In the genomic region with DNA sequence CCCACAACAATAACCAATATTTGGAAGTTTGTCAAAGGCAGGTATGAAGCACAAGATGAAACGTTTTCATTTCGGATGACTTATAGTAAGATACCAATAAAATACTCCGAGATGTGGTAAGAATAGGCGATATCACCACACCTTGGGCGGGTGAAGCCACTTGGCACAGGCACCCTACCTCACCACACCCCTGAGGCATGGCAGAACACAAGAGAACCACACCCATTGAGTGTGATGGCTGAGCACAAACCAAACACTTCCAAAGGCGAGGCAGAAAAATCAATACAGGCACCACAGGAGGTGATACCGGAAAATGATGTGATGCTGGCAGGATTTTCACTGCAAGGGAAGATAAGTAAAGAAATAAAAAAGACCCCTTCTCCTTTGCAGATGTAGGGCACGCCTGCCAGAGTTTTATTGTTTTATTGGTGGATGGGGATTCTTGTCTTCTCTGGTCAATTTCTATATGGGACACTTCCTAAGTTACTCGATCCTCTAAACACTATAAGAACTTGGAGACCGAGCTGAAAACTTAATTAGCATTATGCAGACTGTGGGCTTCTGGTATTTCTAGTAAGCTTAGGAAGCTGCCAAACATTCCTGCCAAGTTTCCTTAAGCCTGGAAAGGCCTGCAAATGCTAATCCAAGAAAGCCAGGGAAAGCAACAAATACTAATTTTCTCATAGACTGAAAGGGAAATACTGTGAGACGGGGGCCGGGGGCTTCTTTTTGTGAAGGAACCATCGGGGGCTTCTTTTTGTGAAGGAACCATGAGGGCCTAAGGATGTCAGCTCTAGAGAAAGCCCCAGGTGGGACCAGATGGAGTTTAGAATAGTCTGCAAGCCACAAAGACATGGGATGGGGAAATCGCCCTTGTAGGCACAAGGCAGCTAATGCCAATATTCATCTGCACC, we compare ENCODE assay signal across 12 cellular contexts.
DNase-seq lines count a peak whose midpoint lies in the region; ATAC-seq, FAIRE-seq and TF ChIP-seq lines count a peak whose summit lies in the region.
"Had no signal": no experiment of that assay in that cellular context is flagged by ENCODE, and none has a peak within 500 bp of the region (broad histone marks: within the 10 kb centered on the region; RNA-seq: fewer than 3 reads in every experiment).

No MANE protein-coding gene starts in this region.

- ATAC-seq in HG03520 (IDR thresholded peaks at IDR 0.05; ENCODE audit: unreplicated experiment), result no peak
- ATAC-seq: gastrocnemius medialis had no signal

- H2AFZ ChIP-seq in astrocyte (ENCODE audit: low read depth, low read length), result no peak overlapping the region
- H2AFZ ChIP-seq in keratinocyte (ENCODE audit: control insufficient read depth, low read length), result peak overlapping the region; percentile 70

- no peak overlapping the region for H3K27ac Mint-ChIP-seq in astrocyte (ENCODE audit: unreplicated experiment)
- no peak overlapping the region for H3K27ac Mint-ChIP-seq in CD4-positive, alpha-beta memory T cell

- H3K79me2 ChIP-seq in astrocyte (ENCODE audit: insufficient read depth, low read length), result no peaks in the 10 kb centered on the region
- no peaks in the 10 kb centered on the region for H3K79me2 ChIP-seq in keratinocyte (ENCODE audit: control insufficient read depth, insufficient read depth, low read length)

- no peaks in the 10 kb centered on the region for H3K9me1 ChIP-seq in keratinocyte (ENCODE audit: control insufficient read depth, extremely low read depth, insufficient read depth, low read length)

- H3K4me3 Mint-ChIP-seq in astrocyte (ENCODE audit: unreplicated experiment), result no peak overlapping the region
- H3K4me3 Mint-ChIP-seq in CD4-positive, alpha-beta memory T cell, result no peak overlapping the region

- no peaks in the 10 kb centered on the region for H3K9me3 Mint-ChIP-seq in astrocyte (ENCODE audit: unreplicated experiment)
- H3K9me3 Mint-ChIP-seq in CD4-positive, alpha-beta memory T cell, result no peaks in the 10 kb centered on the region

- no peaks in the 10 kb centered on the region for H3K4me1 ChIP-seq in astrocyte (ENCODE audit: insufficient read depth, low read length)
- peaks cover 29% of the 10 kb centered on the region for H3K4me1 ChIP-seq in keratinocyte (ENCODE audit: control insufficient read depth, extremely low read depth, insufficient read depth, low read length)
- no peaks in the 10 kb centered on the region for H3K4me1 ChIP-seq in CD4-positive, alpha-beta memory T cell (ENCODE audit: insufficient read depth, low read length)
- H3K4me1 ChIP-seq: gastrocnemius medialis had no signal

- dilution Hi-C loops in keratinocyte (cut with MboI; ENCODE audit: extremely low pct_ligation_motif_present, low sequenced_read_pairs), result no loop called here

- FAIRE-seq in astrocyte (lab: Jason Lieb, UNC) (no peak), keratinocyte (lab: Jason Lieb, UNC) (peak; percentile 55)

- H3K27ac ChIP-seq in AG04450 (ENCODE audit: low read depth, low read length) (no peak overlapping the region), astrocyte (ENCODE audit: low read depth, low read length) (no peak overlapping the region), keratinocyte (ENCODE audit: control insufficient read depth, insufficient read depth, low read length) (peak overlapping the region; percentile 26)
- H3K27ac ChIP-seq in CD4-positive, alpha-beta memory T cell (ENCODE audit: low read depth, low read length), result no peak overlapping the region
- H3K27ac ChIP-seq: gastrocnemius medialis had no signal

- POLR2A ChIA-PET in AG04450 (lab: Yijun Ruan, JAX), result no interaction called here
- POLR2A ChIA-PET in CD4-positive, alpha-beta memory T cell (lab: Charles Lee; ENCODE audit: partially characterized antibody), result no interaction called here

- H3K27me3 Mint-ChIP-seq in astrocyte (ENCODE audit: low read depth, unreplicated experiment), result no peaks in the 10 kb centered on the region
- peaks cover 1 to 3% of the 10 kb centered on the region in 2 donors for H3K27me3 Mint-ChIP-seq in CD4-positive, alpha-beta memory T cell

- no peaks in the 10 kb centered on the region for H3K36me3 Mint-ChIP-seq in astrocyte (ENCODE audit: low read depth, unreplicated experiment)
- H3K36me3 Mint-ChIP-seq in CD4-positive, alpha-beta memory T cell, result no peaks in the 10 kb centered on the region

- H4K20me1 ChIP-seq in astrocyte (ENCODE audit: insufficient read depth, low read length) (no peaks in the 10 kb centered on the region), keratinocyte (ENCODE audit: control insufficient read depth, extremely low read depth, insufficient read depth, low read length) (no peaks in the 10 kb centered on the region)

- H3K4me3 ChIP-seq in AG04450 (ENCODE audit: low read depth, low read length), result no peak overlapping the region
- H3K4me3 ChIP-seq in astrocyte (ENCODE audit: insufficient read depth, low read depth, low read length), result no peak overlapping the region
- no peak overlapping the region for H3K4me3 ChIP-seq in keratinocyte (ENCODE audit: control insufficient read depth in 2 of 3, extremely low read depth in 1 of 3, insufficient read depth in 2 of 3, low read depth in 1 of 3, low read length in 3 of 3)
- no peak overlapping the region for H3K4me3 ChIP-seq in CD4-positive, alpha-beta memory T cell (ENCODE audit: low read length in 2 of 2)
- H3K4me3 ChIP-seq: gastrocnemius medialis had no signal

- peak; percentile 24 for DNase-seq in AG04450 (ENCODE audit: low read depth, low spot score)
- DNase-seq in G401 (ENCODE audit: low spot score), result peak; percentile 76
- peak; percentile 75 for DNase-seq in astrocyte (ENCODE audit: low read depth)
- DNase-seq in keratinocyte (ENCODE audit: low read depth, low spot score), result no peak
- no peak for DNase-seq in SIG-M5 treated with dmso at 0.1 percent for 504 hours (lab: John Stamatoyannopoulos, UW; ENCODE audit: unreplicated experiment)
- no peak for DNase-seq in CD4-positive, alpha-beta memory T cell
- DNase-seq in DMS114 treated with DMSO at 0.1 percent for 48 hours (lab: John Stamatoyannopoulos, UW; ENCODE audit: unreplicated experiment), result no peak
- DNase-seq: activated CD4-positive, alpha-beta T cell treated with anti-CD3 and anti-CD28 coated beads, Interleukin-2, amount 50 U/mL, for 1 hour; activated effector memory CD4-positive, alpha-beta T cell treated with anti-CD3 and anti-CD28 coated beads, Interleukin-2, amount 50 U/mL, for 16 hours; gastrocnemius medialis; NCI-H82 had no signal

- H3K4me2 ChIP-seq in astrocyte (ENCODE audit: low read length) (no peak overlapping the region), keratinocyte (ENCODE audit: control insufficient read depth, extremely low read depth, insufficient read depth, low read depth, low read length) (peak overlapping the region; percentile 52)

- TF ChIP-seq CTCF in AG04450 (IDR thresholded peaks at IDR 0.05; ENCODE audit: low read depth, low read length), result no peak
- TF ChIP-seq CTCF in astrocyte (IDR thresholded peaks at IDR 0.05; ENCODE audit: insufficient read depth, low read depth, low read length), result no peak
- no peak for TF ChIP-seq CTCF in keratinocyte (optimal IDR thresholded peaks at IDR 0.05 in 1 of 3, IDR thresholded peaks at IDR 0.05 in 1 of 3, conservative IDR thresholded peaks at IDR 0.05 in 1 of 3; ENCODE audit: extremely low read depth in 1 of 3, insufficient read depth in 2 of 3, low read length in 3 of 3)

- H3K9me3 ChIP-seq in AG04450 (ENCODE audit: control insufficient read depth, insufficient read depth, low read length) (no peaks in the 10 kb centered on the region), astrocyte (ENCODE audit: insufficient read depth, low read depth, low read length) (no peaks in the 10 kb centered on the region), keratinocyte (ENCODE audit: control insufficient read depth, low read depth, low read length) (no peaks in the 10 kb centered on the region)
- no peaks in the 10 kb centered on the region for H3K9me3 ChIP-seq in CD4-positive, alpha-beta memory T cell (ENCODE audit: control insufficient read depth in 1 of 2, low read length in 2 of 2)
- H3K9me3 ChIP-seq: gastrocnemius medialis had no signal

- no peaks in the 10 kb centered on the region for H3K36me3 ChIP-seq in astrocyte (ENCODE audit: insufficient read depth, low read length)
- no peaks in the 10 kb centered on the region for H3K36me3 ChIP-seq in keratinocyte (ENCODE audit: control insufficient read depth in 2 of 2, extremely low read depth in 1 of 2, insufficient read depth in 2 of 2, low read length in 2 of 2)
- H3K36me3 ChIP-seq in CD4-positive, alpha-beta memory T cell (ENCODE audit: insufficient read depth, low read length), result no peaks in the 10 kb centered on the region
- H3K36me3 ChIP-seq: gastrocnemius medialis had no signal

- H3K4me1 Mint-ChIP-seq in astrocyte (ENCODE audit: low read depth, unreplicated experiment), result no peaks in the 10 kb centered on the region
- peaks cover 0 to 4% (median 2%) of the 10 kb centered on the region in 4 donors for H3K4me1 Mint-ChIP-seq in CD4-positive, alpha-beta memory T cell

- in situ Hi-C loops in G401 (cut with HindIII; ENCODE audit: low sequenced_read_pairs), result no loop called here

- H3K27me3 ChIP-seq in AG04450 (ENCODE audit: control insufficient read depth, insufficient read depth, low read length), result no peaks in the 10 kb centered on the region
- no peaks in the 10 kb centered on the region for H3K27me3 ChIP-seq in astrocyte (ENCODE audit: insufficient read depth, low read length)
- no peaks in the 10 kb centered on the region for H3K27me3 ChIP-seq in keratinocyte (ENCODE audit: control insufficient read depth, extremely low read depth, insufficient read depth, low read length)
- H3K27me3 ChIP-seq in CD4-positive, alpha-beta memory T cell (ENCODE audit: insufficient read depth, low read length), result no peaks in the 10 kb centered on the region
- H3K27me3 ChIP-seq: gastrocnemius medialis had no signal

- intact Hi-C loops in CD4-positive, alpha-beta memory T cell (cut with micrococcal nuclease), result no loop called here

- H3K9ac ChIP-seq in astrocyte (ENCODE audit: low read length) (no peak overlapping the region), keratinocyte (ENCODE audit: control insufficient read depth, extremely low read depth, insufficient read depth, low read length) (peak overlapping the region; percentile 6)

- CTCF ChIA-PET in AG04450 (lab: Charles Lee), result interaction anchor here (0.8 kb wide), 1 partner anchor 19 kb away, joined by 4 read pairs; no protein-coding TSS in a partner anchor
- CTCF ChIA-PET in CD4-positive, alpha-beta memory T cell (lab: Charles Lee; ENCODE audit: partially characterized antibody), result interaction anchor here (0.9 to 1.2 kb wide), 2 partner anchors 9 to 19 kb away, joined by 3 read pairs; no protein-coding TSS in a partner anchor

Comparison
In these comparisons a context has a peak if more than half of its experiments do, and no peak if none do; other contexts are left out.
1. DNase-seq: peak in AG04450 (single experiment), G401 (single experiment) and astrocyte (single experiment); none in keratinocyte (single experiment), SIG-M5 treated with dmso at 0.1 percent for 504 hours (single experiment), CD4-positive, alpha-beta memory T cell (0 of 5) and DMS114 treated with DMSO at 0.1 percent for 48 hours (single experiment).